17 cellular contexts compared by ENCODE assay signal in the genomic region with DNA sequence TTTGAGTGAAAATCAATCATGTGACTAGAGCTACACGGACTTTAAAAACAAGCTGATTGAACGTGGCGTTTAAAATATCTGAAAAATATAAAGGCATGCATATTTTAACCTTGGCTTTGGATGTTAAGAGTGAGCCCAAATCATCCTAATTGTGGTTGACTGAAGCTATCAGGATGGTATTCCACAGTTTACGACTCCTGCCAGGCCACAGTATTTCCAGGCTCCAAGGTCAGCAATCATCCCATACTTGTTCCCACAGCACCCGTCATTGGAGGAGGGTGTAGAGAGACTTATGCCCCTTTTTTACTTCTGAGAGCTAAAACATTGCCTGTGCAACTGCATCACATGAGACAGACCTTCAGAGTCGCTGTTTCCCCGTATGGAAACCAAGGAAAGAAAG.
"Had no signal": no experiment of that assay in that cellular context is flagged by ENCODE, and none has a peak within 500 bp of the region (broad histone marks: within the 10 kb centered on the region; RNA-seq: fewer than 3 reads in every experiment).

No MANE protein-coding gene starts in this region.

- H3K4me1 ChIP-seq: breast epithelium, psoas muscle had no signal

- DNase-seq: activated B cell treated with CpG ODN at 0.5 μM for 24 hours; activated CD4-positive, alpha-beta T cell treated with anti-CD3 and anti-CD28 coated beads, Interleukin-2, amount 10 ng/mL, durations not matched to agents 24 days and 14 days; activated CD8-positive, alpha-beta memory T cell treated with anti-CD3 and anti-CD28 coated beads, Interleukin-2, amount 50 U/mL, for 4 hours; activated CD8-positive, alpha-beta T cell treated with anti-CD3 and anti-CD28 coated beads, Interleukin-2, amount 10 ng/mL, durations not matched to agents 7 days and 5 days; activated gamma-delta T cell; activated T-cell treated with anti-CD3 and anti-CD28 coated beads, Interleukin-2, amount 50 U/mL, for 48 hours; amygdala; cerebellar nuclear complex; effector memory CD4-positive, alpha-beta T cell; nephron progenitor cell; occipital lobe; psoas muscle; stimulated activated CD4-positive, alpha-beta T cell treated with anti-CD3 and anti-CD28 coated beads, Interleukin-1b, Interleukin-23, amount 100 ng/mL, for 48 hours; stimulated activated naive CD8-positive, alpha-beta T cell treated with anti-CD3 and anti-CD28 coated beads, Interleukin-15, amount 100 ng/mL, for 72 hours had no signal

- H3K27ac ChIP-seq: breast epithelium, psoas muscle, thoracic aorta had no signal

- H3K4me3 ChIP-seq: breast epithelium, psoas muscle, thoracic aorta had no signal

- H3K27me3 ChIP-seq: breast epithelium had no signal

- H3K36me3 ChIP-seq: breast epithelium, thoracic aorta had no signal

- H3K9me3 ChIP-seq: breast epithelium, psoas muscle, thoracic aorta had no signal

- ATAC-seq: activated CD8-positive, alpha-beta T cell treated with anti-CD3 and anti-CD28 coated beads, Interleukin-2, amount 10 ng/mL, durations not matched to agents 7 days and 5 days; psoas muscle; sciatic nerve; stimulated activated naive CD8-positive, alpha-beta T cell treated with anti-CD3 and anti-CD28 coated beads, Interleukin-15, amount 100 ng/mL, for 72 hours had no signal
